16 cellular contexts compared by ENCODE assay signal in the genomic region with DNA sequence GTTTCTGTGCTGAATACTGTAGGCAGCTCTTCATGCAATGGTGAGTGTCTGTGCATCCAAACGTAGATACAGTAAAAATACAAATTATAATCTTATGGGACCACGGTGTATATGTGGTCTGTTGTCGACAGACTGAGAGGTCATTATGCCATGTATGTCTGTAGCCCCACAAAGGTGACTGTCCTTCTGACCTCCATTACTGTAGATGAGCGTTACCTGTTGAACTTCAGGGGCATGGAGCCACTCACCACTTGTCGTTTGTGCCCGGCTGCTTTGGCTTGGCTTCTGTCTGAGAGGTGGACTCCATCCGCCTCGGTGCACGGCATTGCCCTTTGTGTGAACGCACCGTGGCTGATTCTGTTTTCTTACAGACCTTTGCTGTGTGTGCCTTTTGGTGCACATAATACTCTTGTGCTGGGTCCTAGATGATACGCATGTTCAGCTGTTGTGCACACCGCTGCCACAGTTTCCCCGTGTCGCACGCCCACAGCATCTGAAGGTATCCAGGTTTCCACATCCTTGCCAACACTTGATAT. TPM values are rescaled to one million over a fixed set of nuclear protein-coding genes. Genes with fewer than 3 reads are reported as not detected.
DNase-seq lines count a peak whose midpoint lies in the region; ATAC-seq, FAIRE-seq and TF ChIP-seq lines count a peak whose summit lies in the region.
"Had no signal": no experiment of that assay in that cellular context is flagged by ENCODE, and none has a peak within 500 bp of the region (broad histone marks: within the 10 kb centered on the region; RNA-seq: fewer than 3 reads in every experiment).

No MANE protein-coding gene starts in this region.

- DNase-seq in activated T-cell treated with anti-CD3 and anti-CD28 coated beads, Interleukin-2, amount 50 U/mL, for 24 hours, result no peak
- no peak for DNase-seq in activated T-cell treated with anti-CD3 and anti-CD28 coated beads, Interleukin-2, amount 50 U/mL, for 72 hours
- DNase-seq in NT2/D1 (ENCODE audit: low read depth, low spot score), result no peak
- no peak for DNase-seq in neural progenitor cell (ENCODE audit: low spot score)
- no peak for DNase-seq in left colon
- DNase-seq in urothelium cell line (ENCODE audit: low spot score), result no peak
- DNase-seq: activated effector memory CD4-positive, alpha-beta T cell treated with anti-CD3 and anti-CD28 coated beads, Interleukin-2, amount 50 U/mL, for 16 hours; effector CD8-positive, alpha-beta T cell; MM.1S; NCI-H187; tibial artery had no signal

- intact Hi-C loops in left colon (cut with DNase I, micrococcal nuclease), result no loop called here

- no peaks in the 10 kb centered on the region for H3K27me3 ChIP-seq in NT2/D1 (ENCODE audit: insufficient read depth, insufficient read length)
- no peaks in the 10 kb centered on the region for H3K27me3 ChIP-seq in neural progenitor cell
- H3K27me3 ChIP-seq: tibial artery had no signal

- H3K9ac ChIP-seq in NT2/D1 (ENCODE audit: insufficient read length, low read depth) (peak overlapping the region; percentile 1), neural progenitor cell (no peak overlapping the region)

- peaks cover 74% of the 10 kb centered on the region for H4K20me1 ChIP-seq in neural progenitor cell (ENCODE audit: low read depth)

- H3K27ac Mint-ChIP-seq in activated T-cell treated with anti-CD3 and anti-CD28 coated beads, Interleukin-2, amount 50 U/mL, for 24 hours, result no peak overlapping the region
- no peak overlapping the region for H3K27ac Mint-ChIP-seq in activated T-cell treated with anti-CD3 and anti-CD28 coated beads, Interleukin-2, amount 50 U/mL, for 72 hours
- H3K27ac Mint-ChIP-seq in brain (peak overlapping the region in 1 of 5 experiments; percentile 89), neural progenitor cell (no peak overlapping the region)
- H3K27ac Mint-ChIP-seq: memory B cell; stimulated activated effector memory CD8-positive, alpha-beta T cell treated with anti-CD3 and anti-CD28 coated beads, Interleukin-12 subunit alpha, Interleukin-12 subunit beta, amount 100 ng/mL, for 72 hours had no signal

- peaks cover 46% of the 10 kb centered on the region for H3K36me3 ChIP-seq in NT2/D1 (ENCODE audit: insufficient read depth, insufficient read length, low read length)
- H3K36me3 ChIP-seq in neural progenitor cell, result no peaks in the 10 kb centered on the region

- no peak overlapping the region for H3K4me2 ChIP-seq in neural progenitor cell

- H3K4me3 Mint-ChIP-seq in activated T-cell treated with anti-CD3 and anti-CD28 coated beads, Interleukin-2, amount 50 U/mL, for 24 hours, result peak overlapping the region; percentile 84
- H3K4me3 Mint-ChIP-seq in activated T-cell treated with anti-CD3 and anti-CD28 coated beads, Interleukin-2, amount 50 U/mL, for 72 hours, result peak overlapping the region in 1 of 2 donors; percentile 76
- H3K4me3 Mint-ChIP-seq in brain (peak overlapping the region; percentile 86 to 92 (median 89)), neural progenitor cell (peak overlapping the region; percentile 43)
- H3K4me3 Mint-ChIP-seq: memory B cell had no signal

- H3F3A ChIP-seq in neural progenitor cell (ENCODE audit: low read depth), result peaks cover 16% of the 10 kb centered on the region

- H3K27ac ChIP-seq in neural progenitor cell, result no peak overlapping the region
- H3K27ac ChIP-seq: C4-2B, tibial artery had no signal

- no peak for TF ChIP-seq CTCF in brain (conservative IDR thresholded peaks at IDR 0.05)
- TF ChIP-seq CTCF in neural progenitor cell (IDR thresholded peaks at IDR 0.05), result no peak

- H2AFZ ChIP-seq in neural progenitor cell (replicated peaks), result no peak overlapping the region

- peaks cover 12% of the 10 kb centered on the region for H3K4me1 ChIP-seq in NT2/D1 (ENCODE audit: insufficient read depth, insufficient read length)
- peaks cover 14% of the 10 kb centered on the region for H3K4me1 ChIP-seq in neural progenitor cell

- no peak for ATAC-seq in activated T-cell treated with anti-CD3 and anti-CD28 coated beads, Interleukin-2, amount 50 U/mL, for 72 hours (replicated peaks in 1 of 2)
- ATAC-seq in left colon (no peak), GM18870 (IDR thresholded peaks at IDR 0.05; ENCODE audit: unreplicated experiment) (no peak)
- ATAC-seq: stimulated activated effector memory CD8-positive, alpha-beta T cell treated with anti-CD3 and anti-CD28 coated beads, Interleukin-12 subunit alpha, Interleukin-12 subunit beta, amount 100 ng/mL, for 72 hours had no signal

- H3K4me1 Mint-ChIP-seq in activated T-cell treated with anti-CD3 and anti-CD28 coated beads, Interleukin-2, amount 50 U/mL, for 24 hours (ENCODE audit: low read depth), result peaks cover 70% of the 10 kb centered on the region
- peaks cover 62% of the 10 kb centered on the region for H3K4me1 Mint-ChIP-seq in activated T-cell treated with anti-CD3 and anti-CD28 coated beads, Interleukin-2, amount 50 U/mL, for 72 hours (ENCODE audit: low read depth)
- peaks cover 68% of the 10 kb centered on the region for H3K4me1 Mint-ChIP-seq in brain
- H3K4me1 Mint-ChIP-seq in neural progenitor cell, result peaks cover 21% of the 10 kb centered on the region

- H3K36me3 Mint-ChIP-seq in activated T-cell treated with anti-CD3 and anti-CD28 coated beads, Interleukin-2, amount 50 U/mL, for 24 hours (ENCODE audit: low read depth), result peaks cover 70% of the 10 kb centered on the region
- H3K36me3 Mint-ChIP-seq in activated T-cell treated with anti-CD3 and anti-CD28 coated beads, Interleukin-2, amount 50 U/mL, for 72 hours (ENCODE audit: insufficient read depth in 2 of 2), result peaks cover 11 to 30% of the 10 kb centered on the region in 2 donors
- H3K36me3 Mint-ChIP-seq in brain (peaks cover 66% of the 10 kb centered on the region), neural progenitor cell (peaks cover 46% of the 10 kb centered on the region)

- no peaks in the 10 kb centered on the region for H3K9me3 Mint-ChIP-seq in activated T-cell treated with anti-CD3 and anti-CD28 coated beads, Interleukin-2, amount 50 U/mL, for 24 hours
- H3K9me3 Mint-ChIP-seq in activated T-cell treated with anti-CD3 and anti-CD28 coated beads, Interleukin-2, amount 50 U/mL, for 72 hours, result no peaks in the 10 kb centered on the region
- H3K9me3 Mint-ChIP-seq in brain, result peaks cover 0 to 8% (median 0%) of the 10 kb centered on the region in 5 experiments
- no peaks in the 10 kb centered on the region for H3K9me3 Mint-ChIP-seq in neural progenitor cell
- H3K9me3 Mint-ChIP-seq: memory B cell; stimulated activated effector memory CD8-positive, alpha-beta T cell treated with anti-CD3 and anti-CD28 coated beads, Interleukin-12 subunit alpha, Interleukin-12 subunit beta, amount 100 ng/mL, for 72 hours had no signal

- no peak overlapping the region for H3K4me3 ChIP-seq in NT2/D1 (ENCODE audit: insufficient read length, low read depth)
- no peak overlapping the region for H3K4me3 ChIP-seq in neural progenitor cell
- H3K4me3 ChIP-seq: tibial artery had no signal

- no peaks in the 10 kb centered on the region for H3K27me3 Mint-ChIP-seq in activated T-cell treated with anti-CD3 and anti-CD28 coated beads, Interleukin-2, amount 50 U/mL, for 24 hours
- no peaks in the 10 kb centered on the region for H3K27me3 Mint-ChIP-seq in activated T-cell treated with anti-CD3 and anti-CD28 coated beads, Interleukin-2, amount 50 U/mL, for 72 hours (ENCODE audit: low read depth)
- peaks cover 2% of the 10 kb centered on the region for H3K27me3 Mint-ChIP-seq in brain
- H3K27me3 Mint-ChIP-seq in neural progenitor cell (ENCODE audit: insufficient read depth, low read depth), result peaks cover 2% of the 10 kb centered on the region
- H3K27me3 Mint-ChIP-seq: memory B cell had no signal

- peaks cover 76% of the 10 kb centered on the region for H3K79me2 ChIP-seq in neural progenitor cell (ENCODE audit: low read depth)

- H3K9me3 ChIP-seq in NT2/D1 (ENCODE audit: insufficient read depth, low read length) (no peaks in the 10 kb centered on the region), neural progenitor cell (ENCODE audit: low read depth) (no peaks in the 10 kb centered on the region)
- H3K9me3 ChIP-seq: tibial artery had no signal

- no peak for FAIRE-seq in urothelium cell line (lab: Jason Lieb, UNC)

RNA-seq across cellular contexts. Expression of a gene that starts 2.9 kb away (rescaled TPM):
- 10 to 100 TPM; 39.6 to 42.6 TPM for total RNA-seq in activated T-cell treated with anti-CD3 and anti-CD28 coated beads, Interleukin-2, amount 50 U/mL, for 72 hours
- 34.7 TPM for polyA plus RNA-seq in brain (ENCODE audit: insufficient read depth, low read depth, low replicate concordance)
- total RNA-seq in neural progenitor cell (ENCODE audit: low replicate concordance) (59.3 and 65.9 TPM in 2 replicates), left colon (10 to 100 TPM; 54.4 to 71.8 TPM)
